Comparison of ENCODE assay signal across 11 cellular contexts in the genomic region with DNA sequence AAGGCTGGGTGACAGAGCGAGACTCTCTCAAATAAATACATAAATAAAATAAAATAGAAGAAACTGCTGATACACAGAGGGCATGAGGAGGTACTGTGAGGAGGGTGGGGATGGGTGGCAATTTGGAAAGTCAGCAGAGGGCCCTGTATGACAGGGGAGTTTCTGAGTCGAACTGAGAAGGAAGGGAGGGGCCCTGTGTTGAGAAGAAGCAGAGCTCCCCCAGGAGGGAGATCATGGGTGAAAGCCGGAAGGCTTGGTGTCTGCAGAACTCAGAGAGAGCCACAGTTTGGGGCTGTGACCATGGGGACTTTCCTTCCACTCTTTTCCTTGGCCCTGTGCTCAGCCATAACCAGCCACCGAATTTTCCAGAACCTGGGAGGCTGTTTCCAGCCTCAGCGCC. TPM values are rescaled to one million over a fixed set of nuclear protein-coding genes. Genes with fewer than 3 reads are reported as not detected.
DNase-seq lines count a peak whose midpoint lies in the region; ATAC-seq, FAIRE-seq and TF ChIP-seq lines count a peak whose summit lies in the region.
"Had no signal": no experiment of that assay in that cellular context is flagged by ENCODE, and none has a peak within 500 bp of the region (broad histone marks: within the 10 kb centered on the region; RNA-seq: fewer than 3 reads in every experiment).

No MANE protein-coding gene starts in this region.

- H3K27ac ChIP-seq in A673 (ENCODE audit: low read depth, low read length, poor library complexity, severe bottlenecking): peak overlapping the region; percentile 49
- H3K27ac ChIP-seq in naive thymus-derived CD4-positive, alpha-beta T cell (ENCODE audit: low read depth, low read length): no peak overlapping the region
- peak overlapping the region in 1 of 4 donors; percentile 2 for H3K27ac ChIP-seq in transverse colon
- H3K27ac ChIP-seq: BLaER1 had no signal

- H3K4me1 ChIP-seq in A673 (ENCODE audit: insufficient read depth, low read length, poor library complexity, severe bottlenecking) (peaks cover 61% of the 10 kb centered on the region), transverse colon (peaks cover 20 to 53% (median 34%) of the 10 kb centered on the region in 4 donors)
- peaks cover 30 to 36% of the 10 kb centered on the region in 2 donors for H3K4me1 ChIP-seq in naive thymus-derived CD4-positive, alpha-beta T cell (ENCODE audit: control insufficient read depth in 2 of 2, insufficient read depth in 2 of 2, low read length in 2 of 2)

- ATAC-seq in naive thymus-derived CD4-positive, alpha-beta T cell: peak; percentile 49

- TF ChIP-seq EP300 in transverse colon (IDR thresholded peaks at IDR 0.05; ENCODE audit: low read depth): no peak

- CTCF ChIA-PET in A673 (lab: Charles Lee): interaction anchor here (0.7 kb wide), 1 partner anchor 217 kb away, joined by 5 read pairs; no protein-coding TSS in a partner anchor
- CTCF ChIA-PET in naive thymus-derived CD4-positive, alpha-beta T cell (lab: Charles Lee): interaction anchor here (1.0 kb wide), 1 partner anchor 13 kb away, joined by 3 read pairs; no protein-coding TSS in a partner anchor

- H3K27me3 Mint-ChIP-seq in activated T-helper 2 cell treated with anti-CD3 and anti-CD28 coated beads, Interferon-gamma antibody, Interleukin-2, Interleukin-4, amounts not matched to agents 10 μg/mL and 5 μg/mL and 100 μg/mL, durations not matched to agents 14 hours and 24 hours and 36 hours (ENCODE audit: low read depth): no peaks in the 10 kb centered on the region
- H3K27me3 Mint-ChIP-seq in naive thymus-derived CD4-positive, alpha-beta T cell: peaks cover 0 to 3% (median 0%) of the 10 kb centered on the region in 5 donors

- TF ChIP-seq CTCF in A673 (conservative IDR thresholded peaks at IDR 0.05; ENCODE audit: low read depth, low read length) (no peak), transverse colon (IDR thresholded peaks at IDR 0.05) (no peak)

- no peak overlapping the region for H3K4me3 ChIP-seq in A673 (ENCODE audit: low read depth, low read length, poor library complexity, severe bottlenecking)
- H3K4me3 ChIP-seq in naive thymus-derived CD4-positive, alpha-beta T cell (ENCODE audit: low read length): no peak overlapping the region
- no peak overlapping the region for H3K4me3 ChIP-seq in transverse colon
- H3K4me3 ChIP-seq: BLaER1 had no signal

- BruUV-seq in A673 (replicated peaks; lab: Mats Ljungman, UMichigan): no TSS peak

- H3K36me3 ChIP-seq in A673 (ENCODE audit: insufficient read depth, low read length, poor library complexity, severe bottlenecking): no peaks in the 10 kb centered on the region
- no peaks in the 10 kb centered on the region for H3K36me3 ChIP-seq in naive thymus-derived CD4-positive, alpha-beta T cell (ENCODE audit: control insufficient read depth in 2 of 3, insufficient read depth in 3 of 3, low read length in 3 of 3)
- H3K36me3 ChIP-seq in transverse colon: no peaks in the 10 kb centered on the region
- H3K36me3 ChIP-seq: BLaER1 had no signal

- H3K4me3 Mint-ChIP-seq in activated T-helper 2 cell treated with anti-CD3 and anti-CD28 coated beads, Interferon-gamma antibody, Interleukin-2, Interleukin-4, amounts not matched to agents 10 μg/mL and 5 μg/mL and 100 μg/mL, durations not matched to agents 14 hours and 24 hours and 36 hours (ENCODE audit: low read depth): no peak overlapping the region
- H3K4me3 Mint-ChIP-seq in naive thymus-derived CD4-positive, alpha-beta T cell: peak overlapping the region in 1 of 10 donors; percentile 67

- no peak for TF ChIP-seq POLR2A in erythroblast (IDR thresholded peaks at IDR 0.05; ENCODE audit: low read length)
- no peak for TF ChIP-seq POLR2A in transverse colon (IDR thresholded peaks at IDR 0.05)

- H3K9me3 ChIP-seq in A673 (ENCODE audit: low read depth, low read length, poor library complexity, severe bottlenecking) (no peaks in the 10 kb centered on the region), transverse colon (no peaks in the 10 kb centered on the region)
- H3K9me3 ChIP-seq in naive thymus-derived CD4-positive, alpha-beta T cell (ENCODE audit: control insufficient read depth in 2 of 3, low read length in 3 of 3): no peaks in the 10 kb centered on the region
- H3K9me3 ChIP-seq: BLaER1 had no signal

- peak overlapping the region; percentile 63 for H3K27ac Mint-ChIP-seq in activated T-helper 2 cell treated with anti-CD3 and anti-CD28 coated beads, Interferon-gamma antibody, Interleukin-2, Interleukin-4, amounts not matched to agents 10 μg/mL and 5 μg/mL and 100 μg/mL, durations not matched to agents 14 hours and 24 hours and 36 hours
- peak overlapping the region in 2 of 9 donors; percentile 43 to 56 for H3K27ac Mint-ChIP-seq in naive thymus-derived CD4-positive, alpha-beta T cell

- no peaks in the 10 kb centered on the region for H3K9me3 Mint-ChIP-seq in activated T-helper 2 cell treated with anti-CD3 and anti-CD28 coated beads, Interferon-gamma antibody, Interleukin-2, Interleukin-4, amounts not matched to agents 10 μg/mL and 5 μg/mL and 100 μg/mL, durations not matched to agents 14 hours and 24 hours and 36 hours
- peaks cover 0 to under 1% (median 0%) of the 10 kb centered on the region in 11 donors for H3K9me3 Mint-ChIP-seq in naive thymus-derived CD4-positive, alpha-beta T cell

- intact Hi-C loops in A673 (cut with micrococcal nuclease; ENCODE audit: unreplicated experiment) (no loop called here), transverse colon (cut with DNase I; ENCODE audit: low total_unique reads) (loop anchor here (10.0 kb wide), 1 partner anchor 70 kb away; no protein-coding TSS in a partner anchor)
- intact Hi-C loops in activated T-helper 2 cell treated with anti-CD3 and anti-CD28 coated beads, Interferon-gamma antibody, Interleukin-2, Interleukin-4, amounts not matched to agents 10 μg/mL and 5 μg/mL and 100 μg/mL, durations not matched to agents 14 hours and 24 hours and 36 hours (cut with micrococcal nuclease): loop anchor here (5.0 to 10.0 kb wide), 2 partner anchors 162 to 1780 kb away; no protein-coding TSS in a partner anchor
- intact Hi-C loops in naive thymus-derived CD4-positive, alpha-beta T cell (cut with micrococcal nuclease): loop anchor here (1.0 to 5.0 kb wide), 3 partner anchors 25 to 160 kb away; a partner anchor contains a TSS

- H3K36me3 Mint-ChIP-seq in activated T-helper 2 cell treated with anti-CD3 and anti-CD28 coated beads, Interferon-gamma antibody, Interleukin-2, Interleukin-4, amounts not matched to agents 10 μg/mL and 5 μg/mL and 100 μg/mL, durations not matched to agents 14 hours and 24 hours and 36 hours (ENCODE audit: low read depth): no peaks in the 10 kb centered on the region
- H3K36me3 Mint-ChIP-seq in naive thymus-derived CD4-positive, alpha-beta T cell: no peaks in the 10 kb centered on the region

- H3K4me1 Mint-ChIP-seq in activated T-helper 2 cell treated with anti-CD3 and anti-CD28 coated beads, Interferon-gamma antibody, Interleukin-2, Interleukin-4, amounts not matched to agents 10 μg/mL and 5 μg/mL and 100 μg/mL, durations not matched to agents 14 hours and 24 hours and 36 hours (ENCODE audit: low read depth): peaks cover 63% of the 10 kb centered on the region
- H3K4me1 Mint-ChIP-seq in naive thymus-derived CD4-positive, alpha-beta T cell: peaks cover 20 to 72% (median 41%) of the 10 kb centered on the region in 7 donors

- WGBS in transverse colon (ENCODE audit: low coverage in 1 of 2), 2 donors: 70 to 76% methylated on average over 4 to 5 of the region's 5 CpGs

- H3K27me3 ChIP-seq in A673 (replicated peaks; ENCODE audit: insufficient read depth, low read depth, low read length, poor library complexity): no peaks in the 10 kb centered on the region
- H3K27me3 ChIP-seq in naive thymus-derived CD4-positive, alpha-beta T cell (ENCODE audit: control insufficient read depth in 2 of 2, insufficient read depth in 2 of 2, low read length in 2 of 2): no peaks in the 10 kb centered on the region
- no peaks in the 10 kb centered on the region for H3K27me3 ChIP-seq in transverse colon
- H3K27me3 ChIP-seq: BLaER1 had no signal

- DNase-seq in A673 (ENCODE audit: low spot score) (no peak), GM18507 (ENCODE audit: extremely low spot score, insufficient read length, low read depth) (no peak), midbrain (lab: John Stamatoyannopoulos, UW) (no peak), COLO829 (ENCODE audit: low spot score) (no peak), erythroblast (lab: John Stamatoyannopoulos, UW) (no peak), transverse colon (no peak)
- no peak for DNase-seq in activated T-helper 2 cell treated with anti-CD3 and anti-CD28 coated beads, Interferon-gamma antibody, Interleukin-2, Interleukin-4, amounts not matched to agents 10 μg/mL and 5 μg/mL and 100 μg/mL, durations not matched to agents 14 hours and 24 hours and 36 hours (ENCODE audit: low spot score)
- DNase-seq in naive thymus-derived CD4-positive, alpha-beta T cell: peak in 2 of 9 donors; percentile 27 to 31
- DNase-seq: activated CD8-positive, alpha-beta memory T cell treated with anti-CD3 and anti-CD28 coated beads, Interleukin-2, amount 50 U/mL, for 48 hours; NCI-H69 had no signal

- POLR2A ChIA-PET in A673 (lab: Charles Lee; ENCODE audit: low non-redundant PET): no interaction called here
- POLR2A ChIA-PET in naive thymus-derived CD4-positive, alpha-beta T cell (lab: Charles Lee): interaction anchor here (1.9 kb wide), 1 partner anchor 24 kb away, joined by 12 read pairs; a partner anchor contains a TSS

- peak; percentile 42 for FAIRE-seq in GM18507 (lab: Jason Lieb, UNC)

- in situ Hi-C loops in transverse colon (cut with MboI; ENCODE audit: low pct_ligation_motif_present in 1 of 4, low pct_unique_long_range_greater_than_20kb in 1 of 4, low sequenced_read_pairs in 3 of 4): no loop called here

RNA-seq across cellular contexts. Expression of a gene that starts 24.8 kb away (rescaled TPM):
- total RNA-seq in A673 (2021) (42.6 and 42.9 TPM in 2 replicates), transverse colon (10 to 100 TPM; 25.1 to 56.9 (median 26.4) TPM)
- total RNA-seq in activated T-helper 2 cell treated with anti-CD3 and anti-CD28 coated beads, Interferon-gamma antibody, Interleukin-2, Interleukin-4, amounts not matched to agents 10 μg/mL and 5 μg/mL and 100 μg/mL, durations not matched to agents 14 hours and 24 hours and 36 hours: 53.7 and 57.6 TPM in 2 replicates
- total RNA-seq in naive thymus-derived CD4-positive, alpha-beta T cell: 10 to 100 TPM in 3 of 5 experiments, 1 to 10 TPM in 2; 8.6 to 27.2 (median 13.3) TPM
- 1 to 10 TPM; 2.2 to 7.4 TPM for polyA plus RNA-seq in naive thymus-derived CD4-positive, alpha-beta T cell
